Comparison of ENCODE assay signal across 8 cellular contexts in genomic region chr15:73996939-73997338, GRCh38. TPM values are rescaled to one million over a fixed set of nuclear protein-coding genes. Genes with fewer than 3 reads are reported as not detected.
A peak's percentile ranks its signal among the peaks of the same experiment; 100 is the strongest.
DNase-seq lines count a peak whose midpoint lies in the region; ATAC-seq and TF ChIP-seq lines count a peak whose summit lies in the region.

No MANE protein-coding gene starts in this region.

- H3K27ac ChIP-seq in CD4-positive, alpha-beta T cell (ENCODE audit: low read depth, low read length) = peak overlapping the region; percentile 78
- H3K27ac ChIP-seq in thymus (ENCODE audit: low read depth) = peak overlapping the region; percentile 73

- H3K4me3 ChIP-seq in HFF-Myc (replicated peaks; ENCODE audit: low read depth, low read length) (peak overlapping the region; percentile 83), thymus (ENCODE audit: low read length) (peak overlapping the region; percentile 5)

- peak overlapping the region; percentile 96 for H3K4me3 Mint-ChIP-seq in CD4-positive, alpha-beta T cell
- H3K4me3 Mint-ChIP-seq in activated T-helper 1 cell treated with anti-CD3 and anti-CD28 coated beads, Interleukin-12 subunit alpha, Interleukin-12 subunit beta, Interleukin-2, Interleukin-4 antibody, amounts not matched to agents 30 ng/mL and 10 ng/mL and 1 ng/mL, durations not matched to agents 14 hours and 24 hours and 36 hours = peak overlapping the region; percentile 89

- peaks cover 80% of the 10 kb centered on the region for H3K4me1 Mint-ChIP-seq in CD4-positive, alpha-beta T cell (ENCODE audit: low read depth)
- peaks cover 65% of the 10 kb centered on the region for H3K4me1 Mint-ChIP-seq in activated T-helper 1 cell treated with anti-CD3 and anti-CD28 coated beads, Interleukin-12 subunit alpha, Interleukin-12 subunit beta, Interleukin-2, Interleukin-4 antibody, amounts not matched to agents 30 ng/mL and 10 ng/mL and 1 ng/mL, durations not matched to agents 14 hours and 24 hours and 36 hours (ENCODE audit: low read depth)

- ATAC-seq in CD4-positive, alpha-beta T cell (ENCODE audit: poor library complexity) = no peak
- ATAC-seq in HG03175 (IDR thresholded peaks at IDR 0.05; ENCODE audit: unreplicated experiment) = no peak
- no peak for ATAC-seq in GM18520 (IDR thresholded peaks at IDR 0.05; ENCODE audit: unreplicated experiment)

- peak overlapping the region; percentile 85 for H3K27ac Mint-ChIP-seq in CD4-positive, alpha-beta T cell
- peak overlapping the region; percentile 85 for H3K27ac Mint-ChIP-seq in activated T-helper 1 cell treated with anti-CD3 and anti-CD28 coated beads, Interleukin-12 subunit alpha, Interleukin-12 subunit beta, Interleukin-2, Interleukin-4 antibody, amounts not matched to agents 30 ng/mL and 10 ng/mL and 1 ng/mL, durations not matched to agents 14 hours and 24 hours and 36 hours

- no peaks in the 10 kb centered on the region for H3K27me3 Mint-ChIP-seq in CD4-positive, alpha-beta T cell
- no peaks in the 10 kb centered on the region for H3K27me3 Mint-ChIP-seq in activated T-helper 1 cell treated with anti-CD3 and anti-CD28 coated beads, Interleukin-12 subunit alpha, Interleukin-12 subunit beta, Interleukin-2, Interleukin-4 antibody, amounts not matched to agents 30 ng/mL and 10 ng/mL and 1 ng/mL, durations not matched to agents 14 hours and 24 hours and 36 hours (ENCODE audit: insufficient read depth)

- POLR2A ChIA-PET in CD4-positive, alpha-beta T cell (lab: Charles Lee) = interaction anchor here (0.9 to 1.2 kb wide), 2 partner anchors 10 to 69 kb away, joined by 3 to 6 read pairs; no protein-coding TSS in a partner anchor

- H3K36me3 ChIP-seq in thymus (ENCODE audit: control insufficient read depth, insufficient read depth) = peaks cover 15% of the 10 kb centered on the region

- intact Hi-C loops in CD4-positive, alpha-beta T cell (cut with DNase I, micrococcal nuclease) = loop anchor here (10.0 kb wide), 5 partner anchors 618 to 1628 kb away; partner anchors contain the start of genes C15orf39 (in 1 of the 2), CLK3 (in 1 of the 2), COX5A (in 1 of the 2) and CSK (in 1 of the 2)
- intact Hi-C loops in activated T-helper 1 cell treated with anti-CD3 and anti-CD28 coated beads, Interleukin-12 subunit alpha, Interleukin-12 subunit beta, Interleukin-2, Interleukin-4 antibody, amounts not matched to agents 30 ng/mL and 10 ng/mL and 1 ng/mL, durations not matched to agents 14 hours and 24 hours and 36 hours (cut with micrococcal nuclease) = loop anchor here (1.0 to 10.0 kb wide), 6 partner anchors 10 to 1648 kb away; partner anchors contain the start of genes CLK3, IMP3, LOXL1 and NPTN

- peaks cover 27% of the 10 kb centered on the region for H3K4me1 ChIP-seq in thymus (ENCODE audit: control insufficient read depth, insufficient read depth, low read length)

- H3K9me3 Mint-ChIP-seq in CD4-positive, alpha-beta T cell = no peaks in the 10 kb centered on the region
- H3K9me3 Mint-ChIP-seq in activated T-helper 1 cell treated with anti-CD3 and anti-CD28 coated beads, Interleukin-12 subunit alpha, Interleukin-12 subunit beta, Interleukin-2, Interleukin-4 antibody, amounts not matched to agents 30 ng/mL and 10 ng/mL and 1 ng/mL, durations not matched to agents 14 hours and 24 hours and 36 hours = no peaks in the 10 kb centered on the region

- DNase-seq in CD4-positive, alpha-beta T cell = no peak
- no peak for DNase-seq in HFF-Myc (ENCODE audit: extremely low read depth, low read depth)
- DNase-seq in activated T-helper 1 cell treated with anti-CD3 and anti-CD28 coated beads, Interleukin-12 subunit alpha, Interleukin-12 subunit beta, Interleukin-2, Interleukin-4 antibody, amounts not matched to agents 30 ng/mL and 10 ng/mL and 1 ng/mL, durations not matched to agents 14 hours and 24 hours and 36 hours (ENCODE audit: low spot score) = peak; percentile 48
- peak; percentile 46 for DNase-seq in kidney tubule cell (ENCODE audit: low spot score)
- no peak for DNase-seq in NCI-H2171 treated with DMSO at 0.1 percent for 48 hours (lab: John Stamatoyannopoulos, UW)

- no peaks in the 10 kb centered on the region for H3K9me3 ChIP-seq in CD4-positive, alpha-beta T cell (ENCODE audit: control insufficient read depth, low read length)
- H3K9me3 ChIP-seq in thymus (ENCODE audit: control insufficient read depth) = no peaks in the 10 kb centered on the region

- CTCF ChIA-PET in CD4-positive, alpha-beta T cell (lab: Charles Lee) = interaction anchor here (0.9 to 1.0 kb wide), 3 partner anchors 13 to 69 kb away, joined by 3 to 4 read pairs (median 4); no protein-coding TSS in a partner anchor

- 2% methylated on average over 5 of the region's 5 CpGs for WGBS in thymus

- peaks cover 55% of the 10 kb centered on the region for H3K36me3 Mint-ChIP-seq in CD4-positive, alpha-beta T cell (ENCODE audit: low read depth)
- H3K36me3 Mint-ChIP-seq in activated T-helper 1 cell treated with anti-CD3 and anti-CD28 coated beads, Interleukin-12 subunit alpha, Interleukin-12 subunit beta, Interleukin-2, Interleukin-4 antibody, amounts not matched to agents 30 ng/mL and 10 ng/mL and 1 ng/mL, durations not matched to agents 14 hours and 24 hours and 36 hours (ENCODE audit: low read depth) = peaks cover 23% of the 10 kb centered on the region

- no peaks in the 10 kb centered on the region for H3K27me3 ChIP-seq in CD4-positive, alpha-beta T cell (ENCODE audit: control insufficient read depth, insufficient read depth, low read length)
- no peaks in the 10 kb centered on the region for H3K27me3 ChIP-seq in thymus (ENCODE audit: control insufficient read depth, insufficient read depth)

- no peak for TF ChIP-seq CTCF in CD4-positive, alpha-beta T cell (IDR thresholded peaks at IDR 0.05)
- TF ChIP-seq CTCF in HFF-Myc (IDR thresholded peaks at IDR 0.05; ENCODE audit: low read depth, low read length, missing control alignments) = no peak

RNA-seq across cellular contexts. Expression of gene PML, which starts 2.4 kb away (rescaled TPM):
- total RNA-seq in CD4-positive, alpha-beta T cell = 10 to 100 TPM; 39.2 to 42.9 TPM
- total RNA-seq in activated T-helper 1 cell treated with anti-CD3 and anti-CD28 coated beads, Interleukin-12 subunit alpha, Interleukin-12 subunit beta, Interleukin-2, Interleukin-4 antibody, amounts not matched to agents 30 ng/mL and 10 ng/mL and 1 ng/mL, durations not matched to agents 14 hours and 24 hours and 36 hours = 62.0 and 63.6 TPM in 2 replicates
- 35.7 TPM for polyA plus RNA-seq in thymus

RNA-seq across cellular contexts. Expression of gene STOML1, which starts 4.8 kb away (rescaled TPM):
- total RNA-seq in CD4-positive, alpha-beta T cell = 1 to 10 TPM; 4.6 to 5.3 TPM
- 10.6 and 11.6 TPM in 2 replicates for total RNA-seq in activated T-helper 1 cell treated with anti-CD3 and anti-CD28 coated beads, Interleukin-12 subunit alpha, Interleukin-12 subunit beta, Interleukin-2, Interleukin-4 antibody, amounts not matched to agents 30 ng/mL and 10 ng/mL and 1 ng/mL, durations not matched to agents 14 hours and 24 hours and 36 hours
- 19.1 TPM for polyA plus RNA-seq in thymus

Comparison
In these comparisons a context has a peak if more than half of its experiments do, and no peak if none do; other contexts are left out.
1. DNase-seq: peak in activated T-helper 1 cell treated with anti-CD3 and anti-CD28 coated beads, Interleukin-12 subunit alpha, Interleukin-12 subunit beta, Interleukin-2, Interleukin-4 antibody, amounts not matched to agents 30 ng/mL and 10 ng/mL and 1 ng/mL, durations not matched to agents 14 hours and 24 hours and 36 hours (single experiment) and kidney tubule cell (single experiment); none in CD4-positive, alpha-beta T cell (0 of 10), HFF-Myc (single experiment) and NCI-H2171 treated with DMSO at 0.1 percent for 48 hours (single experiment).